In genomic region chr10:88530629-88531382, GRCh38 we compare ENCODE assay signal across 36 cellular contexts. TPM values are rescaled to one million over a fixed set of nuclear protein-coding genes. Genes with fewer than 3 reads are reported as not detected.
"Had no signal": no experiment of that assay in that cellular context is flagged by ENCODE, and none has a peak within 500 bp of the region (broad histone marks: within the 10 kb centered on the region; RNA-seq: fewer than 3 reads in every experiment).

No MANE protein-coding gene starts in this region.

- FAIRE-seq: RCC 7860 had no signal

- H3K27ac ChIP-seq: cardiac muscle cell, PC-9, RWPE1, VCaP had no signal

- ATAC-seq: activated CD8-positive, alpha-beta memory T cell treated with anti-CD3 and anti-CD28 coated beads, Interleukin-2, amount 10 ng/mL, durations not matched to agents 7 days and 5 days; Right ventricle myocardium inferior had no signal

- H3K36me3 ChIP-seq: cardiac muscle cell, MG63 had no signal

- H3K4me3 ChIP-seq: cardiac muscle cell, MG63, PC-9 had no signal

- H3K9me3 ChIP-seq: MG63 had no signal

- DNase-seq: activated B cell treated with CpG ODN at 0.5 μM for 24 hours; activated CD4-positive, alpha-beta memory T cell treated with anti-CD3 and anti-CD28 coated beads, Interleukin-2, amount 10 ng/mL, durations not matched to agents 7 days and 5 days; activated CD4-positive, alpha-beta T cell treated with anti-CD3 and anti-CD28 coated beads for 1 hour; activated CD4-positive, alpha-beta T cell treated with anti-CD3 and anti-CD28 coated beads for 48 hours; activated CD8-positive, alpha-beta memory T cell treated with anti-CD3 and anti-CD28 coated beads for 24 hours; activated CD8-positive, alpha-beta memory T cell treated with anti-CD3 and anti-CD28 coated beads, Interleukin-2, amount 10 ng/mL, durations not matched to agents 7 days and 5 days; activated CD8-positive, alpha-beta memory T cell treated with anti-CD3 and anti-CD28 coated beads, Interleukin-2, amount 50 U/mL, for 48 hours; activated effector memory CD4-positive, alpha-beta T cell treated with Interleukin-2 at 50 U/mL for 16 hours; activated naive CD4-positive, alpha-beta T cell treated with anti-CD3 and anti-CD28 coated beads, Interleukin-2, amount 10 ng/mL, durations not matched to agents 7 days and 5 days; activated T-cell treated with anti-CD3 and anti-CD28 coated beads, Interleukin-2, amount 50 U/mL, for 48 hours; amniotic stem cell; aorta; Kasumi-1; MG63; NCI-H1048; NCI-H1105 treated with DMSO at 0.1 percent for 48 hours; NCI-H1436; NCI-H1694; NCI-H1930; NCI-H2081 treated with DMSO at 0.1 percent for 48 hours; NCI-H446 treated with DMSO at 0.1 percent for 48 hours; NCI-H524; NK-92 treated with Interleukin-12 subunit alpha and Interleukin-12 subunit beta, amount 100 ng/mL, for 24 hours; PC-9; SIG-M5; SW 1271; T-helper 1 cell; T-helper 2 cell; T-helper 9 cell had no signal

- H3K27me3 ChIP-seq: cardiac muscle cell, MG63 had no signal

RNA-seq across cellular contexts. Expression of gene RNLS, which starts 52.3 kb away (rescaled TPM):
- total RNA-seq: PC-9 had no signal

RNA-seq across cellular contexts. Expression of gene LIPJ, which starts 55.8 kb away (rescaled TPM):
- total RNA-seq: activated CD4-positive, alpha-beta memory T cell treated with anti-CD3 and anti-CD28 coated beads, Interleukin-2, amount 10 ng/mL, durations not matched to agents 7 days and 5 days; activated CD8-positive, alpha-beta memory T cell treated with anti-CD3 and anti-CD28 coated beads, Interleukin-2, amount 10 ng/mL, durations not matched to agents 7 days and 5 days; cardiac muscle cell; chondrocyte; PC-9; Right ventricle myocardium inferior; SK-MEL-5 had no signal
- polyA plus RNA-seq: aorta, cardiac muscle cell had no signal
